Comparison of ENCODE assay signal across 8 cellular contexts in the genomic region with DNA sequence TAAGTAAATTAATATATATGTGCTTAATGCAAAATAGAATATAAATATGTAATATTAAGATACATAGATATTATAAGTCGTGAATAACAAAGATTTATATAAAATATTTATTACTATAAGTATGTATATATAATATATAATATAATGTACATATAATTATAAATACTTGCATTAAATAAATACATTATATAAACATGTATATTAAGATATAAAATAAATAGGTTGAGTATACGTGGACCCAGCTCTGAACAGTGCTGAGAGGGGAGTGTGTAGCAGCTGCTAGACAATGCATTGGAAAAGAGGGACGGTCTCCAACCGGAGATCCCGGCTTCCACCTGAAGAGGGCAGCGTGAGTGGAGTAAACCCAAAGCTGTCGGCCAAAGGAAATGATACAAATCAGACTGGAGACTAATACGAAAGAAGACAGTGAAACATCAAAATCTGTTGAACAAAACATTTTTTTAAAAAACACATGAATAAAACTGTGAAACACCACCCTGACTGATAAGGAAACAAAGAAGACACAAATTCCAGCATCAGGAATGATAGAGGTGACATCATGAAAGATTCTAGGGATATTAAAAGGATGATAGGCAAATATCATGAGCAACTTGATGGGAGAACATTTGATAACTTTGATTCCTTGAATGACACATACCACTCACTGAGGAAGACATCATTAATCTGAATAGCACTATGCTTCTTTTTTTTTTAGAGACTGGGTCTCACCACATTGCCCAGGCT.
DNase-seq lines count a peak whose midpoint lies in the region; ATAC-seq and TF ChIP-seq lines count a peak whose summit lies in the region.

No MANE protein-coding gene starts in this region.

- intact Hi-C loops in PC-3 (cut with micrococcal nuclease) (no loop called here), thyroid gland (cut with DNase I) (loop anchor here (10.0 kb wide), 1 partner anchor 441 kb away; no protein-coding TSS in a partner anchor)

- H3K9ac ChIP-seq in PC-3 (ENCODE audit: low read length) (no peak overlapping the region), fibroblast of lung (ENCODE audit: insufficient read depth, low read length) (no peak overlapping the region), neural progenitor cell (no peak overlapping the region)

- peaks cover 5 to 22% (median 14%) of the 10 kb centered on the region in 3 donors for H3K36me3 Mint-ChIP-seq in CD8-positive, alpha-beta memory T cell
- peaks cover 31% of the 10 kb centered on the region for H3K36me3 Mint-ChIP-seq in activated T-cell treated with anti-CD3 and anti-CD28 coated beads, Interleukin-2, amount 50 U/mL, for 4 hours (ENCODE audit: insufficient read depth)
- peaks cover 15% of the 10 kb centered on the region for H3K36me3 Mint-ChIP-seq in neural progenitor cell

- H2AFZ ChIP-seq in PC-3 (ENCODE audit: low read length) = no peak overlapping the region
- H2AFZ ChIP-seq in fibroblast of lung (ENCODE audit: low read length) = no peak overlapping the region
- H2AFZ ChIP-seq in neural progenitor cell (replicated peaks) = no peak overlapping the region

- WGBS in thyroid gland, 2 donors = 24 to 25% methylated on average over 8 of the region's 8 CpGs

- H3K27me3 Mint-ChIP-seq in CD8-positive, alpha-beta memory T cell = no peaks in the 10 kb centered on the region
- H3K27me3 Mint-ChIP-seq in activated T-cell treated with anti-CD3 and anti-CD28 coated beads, Interleukin-2, amount 50 U/mL, for 4 hours (ENCODE audit: low read depth) = no peaks in the 10 kb centered on the region
- peaks cover 4% of the 10 kb centered on the region for H3K27me3 Mint-ChIP-seq in neural progenitor cell (ENCODE audit: insufficient read depth, low read depth)

- no peak overlapping the region for H3K4me3 ChIP-seq in CD8-positive, alpha-beta memory T cell (ENCODE audit: low read length)
- H3K4me3 ChIP-seq in PC-3 (ENCODE audit: low read length) (no peak overlapping the region), fibroblast of lung (replicated peaks in 1 of 4; ENCODE audit: control extremely low read depth in 1 of 4, insufficient read depth in 1 of 4, low read depth in 3 of 4, low read length in 4 of 4) (no peak overlapping the region), neural progenitor cell (no peak overlapping the region), thyroid gland (replicated peaks in 1 of 3) (no peak overlapping the region)

- peak; percentile 27 to 80 (median 40) for DNase-seq in CD8-positive, alpha-beta memory T cell
- peak; percentile 77 for DNase-seq in HuH-7.5 (ENCODE audit: low spot score)
- peak; percentile 73 for DNase-seq in PC-3
- DNase-seq in activated T-cell treated with anti-CD3 and anti-CD28 coated beads, Interleukin-2, amount 50 U/mL, for 4 hours = peak; percentile 66
- DNase-seq in fibroblast of lung (ENCODE audit: low read depth in 2 of 2) = peak; percentile 45 to 67
- DNase-seq in neural progenitor cell (ENCODE audit: low spot score) = peak; percentile 76
- peak; percentile 45 to 66 for DNase-seq in thyroid gland

- H3K9me3 ChIP-seq in CD8-positive, alpha-beta memory T cell (ENCODE audit: low read length) = no peaks in the 10 kb centered on the region
- H3K9me3 ChIP-seq in PC-3 (ENCODE audit: low read length) = no peaks in the 10 kb centered on the region
- no peaks in the 10 kb centered on the region for H3K9me3 ChIP-seq in fibroblast of lung (ENCODE audit: control insufficient read depth, insufficient read depth, low read depth, low read length)
- no peaks in the 10 kb centered on the region for H3K9me3 ChIP-seq in neural progenitor cell (ENCODE audit: low read depth)
- H3K9me3 ChIP-seq in thyroid gland = no peaks in the 10 kb centered on the region

- H3K4me2 ChIP-seq in PC-3 (ENCODE audit: low read length) (0 out of 2 replicates have a peak overlapping the region, but pooled peaks have one; percentile 40), fibroblast of lung (ENCODE audit: extremely low read depth, insufficient read depth, low read length) (no peak overlapping the region), neural progenitor cell (no peak overlapping the region)

- peaks cover 21 to 41% (median 39%) of the 10 kb centered on the region in 3 donors for H3K4me1 Mint-ChIP-seq in CD8-positive, alpha-beta memory T cell
- H3K4me1 Mint-ChIP-seq in activated T-cell treated with anti-CD3 and anti-CD28 coated beads, Interleukin-2, amount 50 U/mL, for 4 hours (ENCODE audit: low read depth) = peaks cover 81% of the 10 kb centered on the region
- H3K4me1 Mint-ChIP-seq in neural progenitor cell = peaks cover 18% of the 10 kb centered on the region

- no peak overlapping the region for H3K4me3 Mint-ChIP-seq in CD8-positive, alpha-beta memory T cell
- H3K4me3 Mint-ChIP-seq in activated T-cell treated with anti-CD3 and anti-CD28 coated beads, Interleukin-2, amount 50 U/mL, for 4 hours = no peak overlapping the region
- no peak overlapping the region for H3K4me3 Mint-ChIP-seq in neural progenitor cell

- TF ChIP-seq CTCF in PC-3 (conservative IDR thresholded peaks at IDR 0.05; ENCODE audit: low read depth, low read length) (peak; percentile 70), fibroblast of lung (conservative IDR thresholded peaks at IDR 0.05 in 1 of 2, IDR thresholded peaks at IDR 0.05 in 1 of 2; ENCODE audit: low read depth in 1 of 2, low read length in 2 of 2) (peak; percentile 82 to 94), neural progenitor cell (IDR thresholded peaks at IDR 0.05) (peak; percentile 77), thyroid gland (IDR thresholded peaks at IDR 0.05) (peak in 5 of 6 experiments; percentile 13 to 79 (median 45))

- H3K9me2 ChIP-seq in PC-3 (replicated peaks; ENCODE audit: low read length) = no peaks in the 10 kb centered on the region

- no peak overlapping the region for H3K27ac ChIP-seq in CD8-positive, alpha-beta memory T cell (ENCODE audit: low read depth, low read length)
- H3K27ac ChIP-seq in PC-3 (ENCODE audit: low read length) = no peak overlapping the region
- no peak overlapping the region for H3K27ac ChIP-seq in fibroblast of lung (ENCODE audit: insufficient read depth, low read length)
- H3K27ac ChIP-seq in neural progenitor cell = no peak overlapping the region
- H3K27ac ChIP-seq in thyroid gland = no peak overlapping the region

- CTCF ChIA-PET in CD8-positive, alpha-beta memory T cell (lab: Charles Lee) = interaction anchor here (0.7 to 1.6 kb wide), 8 partner anchors 9 to 115 kb away, joined by 3 to 5 read pairs (median 3); no protein-coding TSS in a partner anchor
- CTCF ChIA-PET in PC-3 (lab: Charles Lee) = no interaction called here

- H3K79me2 ChIP-seq in PC-3 (ENCODE audit: low read length) = no peaks in the 10 kb centered on the region
- no peaks in the 10 kb centered on the region for H3K79me2 ChIP-seq in fibroblast of lung (ENCODE audit: control insufficient read depth, insufficient read depth, low read length)
- H3K79me2 ChIP-seq in neural progenitor cell (ENCODE audit: low read depth) = no peaks in the 10 kb centered on the region

- ATAC-seq in PC-3 (peak; percentile 88), HG02973 (IDR thresholded peaks at IDR 0.05; ENCODE audit: unreplicated experiment) (no peak)
- ATAC-seq in activated T-cell treated with anti-CD3 and anti-CD28 coated beads, Interleukin-2, amount 50 U/mL, for 4 hours = peak; percentile 14 to 32

- H3F3A ChIP-seq in PC-3 (ENCODE audit: low read length, unreplicated experiment) (no peaks in the 10 kb centered on the region), neural progenitor cell (ENCODE audit: low read depth) (peaks cover 6% of the 10 kb centered on the region)

- H4K20me1 ChIP-seq in PC-3 (ENCODE audit: low read length) (no peaks in the 10 kb centered on the region), fibroblast of lung (ENCODE audit: control insufficient read depth, extremely low read depth, insufficient read depth, low read length) (no peaks in the 10 kb centered on the region), neural progenitor cell (ENCODE audit: low read depth) (no peaks in the 10 kb centered on the region)

- H3K27me3 ChIP-seq in CD8-positive, alpha-beta memory T cell (ENCODE audit: insufficient read depth, low read length, poor library complexity, severe bottlenecking) = no peaks in the 10 kb centered on the region
- H3K27me3 ChIP-seq in PC-3 (ENCODE audit: low read length) = no peaks in the 10 kb centered on the region
- no peaks in the 10 kb centered on the region for H3K27me3 ChIP-seq in fibroblast of lung (ENCODE audit: control insufficient read depth, insufficient read depth, low read length)
- no peaks in the 10 kb centered on the region for H3K27me3 ChIP-seq in neural progenitor cell
- H3K27me3 ChIP-seq in thyroid gland = no peaks in the 10 kb centered on the region

- BruUV-seq in PC-3 (replicated peaks; lab: Mats Ljungman, UMichigan) = no TSS peak

- H3K4me1 ChIP-seq in CD8-positive, alpha-beta memory T cell (ENCODE audit: insufficient read depth, low read length) = peaks cover 26% of the 10 kb centered on the region
- H3K4me1 ChIP-seq in PC-3 (ENCODE audit: insufficient read depth, low read length) = no peaks in the 10 kb centered on the region
- H3K4me1 ChIP-seq in fibroblast of lung (ENCODE audit: control insufficient read depth, extremely low read depth, insufficient read depth, low read length) = no peaks in the 10 kb centered on the region
- no peaks in the 10 kb centered on the region for H3K4me1 ChIP-seq in neural progenitor cell
- H3K4me1 ChIP-seq in thyroid gland = no peaks in the 10 kb centered on the region

- H3K9me3 Mint-ChIP-seq in CD8-positive, alpha-beta memory T cell = no peaks in the 10 kb centered on the region
- H3K9me3 Mint-ChIP-seq in activated T-cell treated with anti-CD3 and anti-CD28 coated beads, Interleukin-2, amount 50 U/mL, for 4 hours = no peaks in the 10 kb centered on the region
- peaks cover 4% of the 10 kb centered on the region for H3K9me3 Mint-ChIP-seq in neural progenitor cell

- peak overlapping the region in 4 of 8 donors; percentile 7 to 65 (median 50) for H3K27ac Mint-ChIP-seq in CD8-positive, alpha-beta memory T cell
- no peak overlapping the region for H3K27ac Mint-ChIP-seq in neural progenitor cell

- H3K36me3 ChIP-seq in CD8-positive, alpha-beta memory T cell (ENCODE audit: insufficient read depth, low read length) = peaks cover 5% of the 10 kb centered on the region
- no peaks in the 10 kb centered on the region for H3K36me3 ChIP-seq in PC-3 (ENCODE audit: low read depth, low read length)
- no peaks in the 10 kb centered on the region for H3K36me3 ChIP-seq in fibroblast of lung (ENCODE audit: control insufficient read depth, insufficient read depth, low read length)
- H3K36me3 ChIP-seq in neural progenitor cell = no peaks in the 10 kb centered on the region
- no peaks in the 10 kb centered on the region for H3K36me3 ChIP-seq in thyroid gland

- POLR2A ChIA-PET in CD8-positive, alpha-beta memory T cell (lab: Charles Lee) = interaction anchor here (1.1 kb wide), 1 partner anchor 18 kb away, joined by 3 read pairs; no protein-coding TSS in a partner anchor
- POLR2A ChIA-PET in PC-3 (lab: Charles Lee; ENCODE audit: unreplicated experiment) = no interaction called here

- no peak for TF ChIP-seq POLR2A in thyroid gland (IDR thresholded peaks at IDR 0.05)
